9 cellular contexts compared by ENCODE assay signal in the genomic region with DNA sequence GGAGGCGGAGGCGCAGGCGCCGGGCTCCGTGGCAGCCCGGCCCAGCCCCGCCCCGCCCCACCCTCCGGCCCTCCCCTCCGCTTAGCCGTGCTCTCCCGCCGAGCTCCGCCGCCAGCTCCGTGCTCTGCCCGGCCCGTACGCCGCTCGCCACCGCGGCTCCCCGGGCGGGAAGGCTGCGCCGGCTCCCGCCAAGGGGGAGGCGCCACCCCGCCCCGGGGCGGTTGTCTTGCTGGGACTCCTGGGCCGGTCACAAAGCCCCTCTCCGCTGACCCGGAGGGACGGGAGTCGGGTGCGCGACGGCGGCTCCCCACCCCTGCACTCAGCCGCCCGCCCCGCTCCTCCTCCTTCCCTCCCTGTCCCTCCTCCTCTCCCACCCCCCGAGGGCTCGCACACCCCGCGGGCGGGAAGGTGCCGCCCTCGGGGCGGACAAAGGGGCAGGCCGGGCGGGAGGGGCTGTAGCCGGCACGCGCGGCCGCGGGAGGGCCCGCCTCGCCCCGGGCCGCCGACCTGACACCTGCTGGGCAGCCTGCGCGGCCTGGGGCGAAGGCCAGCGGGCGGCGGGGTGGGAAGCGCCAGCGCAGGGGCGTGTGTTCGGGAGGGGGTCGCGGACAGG. TPM values are rescaled to one million over a fixed set of nuclear protein-coding genes. Genes with fewer than 3 reads are reported as not detected.
DNase-seq lines count a peak whose midpoint lies in the region; ATAC-seq and TF ChIP-seq lines count a peak whose summit lies in the region.
"Had no signal": no experiment of that assay in that cellular context is flagged by ENCODE, and none has a peak within 500 bp of the region (broad histone marks: within the 10 kb centered on the region; RNA-seq: fewer than 3 reads in every experiment).

No MANE protein-coding gene starts in this region.

- in situ Hi-C loops in Panc1 (cut with HindIII; ENCODE audit: low pct_unique_long_range_greater_than_20kb, low sequenced_read_pairs) (no loop called here), G401 (cut with HindIII; ENCODE audit: low sequenced_read_pairs) (no loop called here)

- DNase-seq in DMS 273 (lab: John Stamatoyannopoulos, UW; ENCODE audit: unreplicated experiment) (peak; percentile 80), DMS 273 treated with DMSO at 0.1 percent for 48 hours (lab: John Stamatoyannopoulos, UW) (no peak), Panc1 (ENCODE audit: low read depth, low spot score) (no peak), G401 (ENCODE audit: low spot score) (no peak)

- H3K9ac ChIP-seq in duodenal mucosa (ENCODE audit: low read depth in 1 of 2, low read length in 2 of 2) (no peak overlapping the region), mucosa of rectum (ENCODE audit: low read depth in 1 of 2, low read length in 2 of 2) (no peak overlapping the region)

- no TSS peak for BruUV-seq in Panc1 (replicated peaks; lab: Mats Ljungman, UMichigan)

- H3K27me3 ChIP-seq in Panc1 (ENCODE audit: control insufficient read depth, insufficient read depth, low read length) (peaks cover 36% of the 10 kb centered on the region), duodenal mucosa (ENCODE audit: control insufficient read depth in 1 of 2, insufficient read depth in 2 of 2, low read length in 2 of 2) (peaks cover 48 to 63% of the 10 kb centered on the region in 2 donors), mucosa of rectum (ENCODE audit: control insufficient read depth in 2 of 2, insufficient read depth in 2 of 2, low read length in 2 of 2) (peaks cover 54 to 56% of the 10 kb centered on the region in 2 donors)

- H3K36me3 ChIP-seq in Panc1 (ENCODE audit: control insufficient read depth, insufficient read depth, low read length) (no peaks in the 10 kb centered on the region), duodenal mucosa (ENCODE audit: control insufficient read depth in 1 of 2, insufficient read depth in 2 of 2, low read length in 2 of 2) (no peaks in the 10 kb centered on the region), mucosa of rectum (ENCODE audit: control insufficient read depth in 2 of 2, insufficient read depth in 2 of 2, low read length in 2 of 2) (no peaks in the 10 kb centered on the region)

- CTCF ChIA-PET in Panc1 (lab: Charles Lee) = interaction anchor here (0.6 kb wide), 1 partner anchor 44 kb away, joined by 4 read pairs; no protein-coding TSS in a partner anchor

- TF ChIP-seq CTCF in Panc1 (IDR thresholded peaks at IDR 0.05) = no peak

- POLR2A ChIA-PET in Panc1 (lab: Charles Lee) = no interaction called here

- H3K9me3 ChIP-seq in Panc1 (ENCODE audit: control insufficient read depth, insufficient read depth, low read depth, low read length) = no peaks in the 10 kb centered on the region
- no peaks in the 10 kb centered on the region for H3K9me3 ChIP-seq in duodenal mucosa (ENCODE audit: control insufficient read depth in 1 of 2, low read length in 2 of 2)
- no peaks in the 10 kb centered on the region for H3K9me3 ChIP-seq in mucosa of rectum (ENCODE audit: control insufficient read depth in 2 of 2, low read length in 2 of 2)

- H3K4me1 ChIP-seq in Panc1 (ENCODE audit: control insufficient read depth, insufficient read depth, low read length) = no peaks in the 10 kb centered on the region; the same call in 1 of the 2 replicates
- peaks cover 9 to 10% of the 10 kb centered on the region in 2 donors for H3K4me1 ChIP-seq in duodenal mucosa (ENCODE audit: control insufficient read depth in 1 of 2, insufficient read depth in 2 of 2, low read length in 2 of 2)
- peaks cover 5 to 11% of the 10 kb centered on the region in 2 donors for H3K4me1 ChIP-seq in mucosa of rectum (ENCODE audit: control insufficient read depth in 2 of 2, insufficient read depth in 2 of 2, low read length in 2 of 2)

- H3K27ac ChIP-seq in Panc1 (ENCODE audit: low read length) (no peak overlapping the region), duodenal mucosa (ENCODE audit: low read depth, low read length) (no peak overlapping the region), mucosa of rectum (ENCODE audit: low read depth in 2 of 2, low read length in 2 of 2) (no peak overlapping the region)

- intact Hi-C loops in Panc1 (cut with micrococcal nuclease; ENCODE audit: unreplicated experiment) = loop anchor here (10.0 kb wide), 1 partner anchor 627 kb away; a partner anchor contains a TSS

- H3K4me3 ChIP-seq in Panc1 (ENCODE audit: low read depth in 2 of 2, low read length in 2 of 2) = peak overlapping the region; percentile 48 to 80
- peak overlapping the region; percentile 43 to 73 for H3K4me3 ChIP-seq in duodenal mucosa (ENCODE audit: low read depth in 1 of 2, low read length in 2 of 2)
- H3K4me3 ChIP-seq in mucosa of rectum (ENCODE audit: low read length in 2 of 2) = peak overlapping the region; percentile 64 to 80

- ATAC-seq in GM21423 (IDR thresholded peaks at IDR 0.05; ENCODE audit: unreplicated experiment) (peak; percentile 81), HG03565 (IDR thresholded peaks at IDR 0.05; ENCODE audit: unreplicated experiment) (peak; percentile 73), Panc1 (peak; percentile 96)

RNA-seq across cellular contexts. Expression of a gene that starts 11.5 kb away (rescaled TPM):
- total RNA-seq in Panc1 (2021; ENCODE audit: unreplicated experiment) = not detected
- polyA plus RNA-seq in Panc1 (2012; ENCODE audit: insufficient read length) = not detected
- total RNA-seq in G401 (2014; rRNA removed; shearing (Covaris generic)) = not detected in 2 replicates
- total RNA-seq: dermis microvascular lymphatic vessel endothelial cell had no signal
